ENCODE assay signal across 14 cellular contexts in genomic region chr17:48441862-48442261, GRCh38. TPM values are rescaled to one million over a fixed set of nuclear protein-coding genes. Genes with fewer than 3 reads are reported as not detected.
DNase-seq lines count a peak whose midpoint lies in the region; ATAC-seq and TF ChIP-seq lines count a peak whose summit lies in the region.
"Had no signal": no experiment of that assay in that cellular context is flagged by ENCODE, and none has a peak within 500 bp of the region (broad histone marks: within the 10 kb centered on the region; RNA-seq: fewer than 3 reads in every experiment).

No MANE protein-coding gene starts in this region.

- H3K36me3 Mint-ChIP-seq in activated naive CD4-positive, alpha-beta T cell treated with anti-CD3 and anti-CD28 coated beads, Interleukin-2, amount 50 U/mL, for 24 hours: peaks cover 2% of the 10 kb centered on the region

- no peak for TF ChIP-seq POLR2A in GM18505 (IDR thresholded peaks at IDR 0.05; ENCODE audit: borderline replicate concordance, extremely low read depth, insufficient read depth, insufficient read length)

- H3K4me3 Mint-ChIP-seq in activated naive CD4-positive, alpha-beta T cell treated with anti-CD3 and anti-CD28 coated beads, Interleukin-2, amount 50 U/mL, for 24 hours: no peak overlapping the region

- H3K27me3 Mint-ChIP-seq in activated naive CD4-positive, alpha-beta T cell treated with anti-CD3 and anti-CD28 coated beads, Interleukin-2, amount 50 U/mL, for 24 hours: no peaks in the 10 kb centered on the region

- H2AFZ ChIP-seq in SU-DHL-6 (ENCODE audit: low read depth, low read length, severe bottlenecking): no peak overlapping the region

- no peaks in the 10 kb centered on the region for H3F3A ChIP-seq in SU-DHL-6 (ENCODE audit: insufficient read depth)

- peaks cover 94% of the 10 kb centered on the region for H3K4me1 Mint-ChIP-seq in activated naive CD4-positive, alpha-beta T cell treated with anti-CD3 and anti-CD28 coated beads, Interleukin-2, amount 50 U/mL, for 24 hours

- intact Hi-C loops in left ventricle myocardium inferior (cut with micrococcal nuclease): no loop called here

- no peaks in the 10 kb centered on the region for H4K20me1 ChIP-seq in SU-DHL-6 (ENCODE audit: low read depth, low read length)

- H3K9me2 ChIP-seq in SU-DHL-6 (replicated peaks; ENCODE audit: insufficient read depth, low read length): no peaks in the 10 kb centered on the region

- peak overlapping the region; percentile 96 for H3K27ac Mint-ChIP-seq in activated naive CD4-positive, alpha-beta T cell treated with anti-CD3 and anti-CD28 coated beads, Interleukin-2, amount 50 U/mL, for 24 hours

- H3K27me3 ChIP-seq in SU-DHL-6 (ENCODE audit: low read length): no peaks in the 10 kb centered on the region
- no peaks in the 10 kb centered on the region for H3K27me3 ChIP-seq in effector memory CD4-positive, alpha-beta T cell (replicated peaks; ENCODE audit: control insufficient read depth, insufficient read depth, low read length, poor library complexity, severe bottlenecking)
- peaks cover 68% of the 10 kb centered on the region for H3K27me3 ChIP-seq in left ventricle myocardium inferior (ENCODE audit: low read depth)

- ATAC-seq in GM18505 (IDR thresholded peaks at IDR 0.05; ENCODE audit: unreplicated experiment): no peak
- no peak for ATAC-seq in GM19452 (IDR thresholded peaks at IDR 0.05; ENCODE audit: unreplicated experiment)
- no peak for ATAC-seq in HG03378 (IDR thresholded peaks at IDR 0.05; ENCODE audit: unreplicated experiment)
- ATAC-seq: HCT116 had no signal

- H3K36me3 ChIP-seq in SU-DHL-6 (ENCODE audit: low read length) (no peaks in the 10 kb centered on the region), left ventricle myocardium inferior (no peaks in the 10 kb centered on the region)
- H3K36me3 ChIP-seq in effector memory CD4-positive, alpha-beta T cell (ENCODE audit: control insufficient read depth, insufficient read depth, low read length): no peaks in the 10 kb centered on the region

- H3K79me2 ChIP-seq in SU-DHL-6 (ENCODE audit: insufficient read depth, low read length): no peaks in the 10 kb centered on the region

- peaks cover 84% of the 10 kb centered on the region for H3K4me1 ChIP-seq in effector memory CD4-positive, alpha-beta T cell (ENCODE audit: control insufficient read depth, insufficient read depth, low read length, poor library complexity, severe bottlenecking)
- no peaks in the 10 kb centered on the region for H3K4me1 ChIP-seq in left ventricle myocardium inferior

- H3K4me3 ChIP-seq in SU-DHL-6 (ENCODE audit: insufficient read depth, low read length, poor library complexity, severe bottlenecking): no peak overlapping the region
- H3K4me3 ChIP-seq in effector memory CD4-positive, alpha-beta T cell (ENCODE audit: insufficient read depth, low read depth, low read length, poor library complexity, severe bottlenecking): no peak overlapping the region
- H3K4me3 ChIP-seq in left ventricle myocardium inferior: no peak overlapping the region

- no peaks in the 10 kb centered on the region for H3K9me3 ChIP-seq in SU-DHL-6 (ENCODE audit: insufficient read depth, low read length)
- H3K9me3 ChIP-seq in effector memory CD4-positive, alpha-beta T cell (ENCODE audit: control insufficient read depth, low read length): no peaks in the 10 kb centered on the region
- no peaks in the 10 kb centered on the region for H3K9me3 ChIP-seq in left ventricle myocardium inferior (replicated peaks)

- peaks cover 11% of the 10 kb centered on the region for H3K9me3 Mint-ChIP-seq in activated naive CD4-positive, alpha-beta T cell treated with anti-CD3 and anti-CD28 coated beads, Interleukin-2, amount 50 U/mL, for 24 hours

- no peak for DNase-seq in activated naive CD4-positive, alpha-beta T cell (lab: John Stamatoyannopoulos, UW)
- no peak for DNase-seq in effector memory CD4-positive, alpha-beta T cell
- no peak for DNase-seq in left ventricle myocardium inferior
- DNase-seq: activated gamma-delta T cell, NCI-H1694, SHP77, T1000 had no signal

- TF ChIP-seq CTCF in SU-DHL-6 (IDR thresholded peaks at IDR 0.05; ENCODE audit: insufficient read depth, low read length, poor library complexity, severe bottlenecking): no peak
- TF ChIP-seq CTCF in left ventricle myocardium inferior (IDR thresholded peaks at IDR 0.05; ENCODE audit: borderline replicate concordance): no peak

- H3K4me2 ChIP-seq in SU-DHL-6 (ENCODE audit: low read depth, low read length, poor library complexity, severe bottlenecking): peak overlapping the region; percentile 43

- H3K27ac ChIP-seq in SU-DHL-6 (ENCODE audit: low read depth, low read length): peak overlapping the region; percentile 31; the same call in 1 of the 2 replicates
- H3K27ac ChIP-seq in effector memory CD4-positive, alpha-beta T cell (ENCODE audit: insufficient read depth, low read length, poor library complexity, severe bottlenecking): peak overlapping the region; percentile 83
- H3K27ac ChIP-seq in left ventricle myocardium inferior (replicated peaks): no peak overlapping the region

- H3K9ac ChIP-seq in SU-DHL-6 (ENCODE audit: low read length): no peak overlapping the region

RNA-seq across cellular contexts. Expression of gene SKAP1, which starts 11.8 kb away (rescaled TPM):
- total RNA-seq in left ventricle myocardium inferior: 0.27 TPM
- total RNA-seq: lung microvascular endothelial cell had no signal
